Comparison of ENCODE assay signal across 29 cellular contexts in the genomic region with DNA sequence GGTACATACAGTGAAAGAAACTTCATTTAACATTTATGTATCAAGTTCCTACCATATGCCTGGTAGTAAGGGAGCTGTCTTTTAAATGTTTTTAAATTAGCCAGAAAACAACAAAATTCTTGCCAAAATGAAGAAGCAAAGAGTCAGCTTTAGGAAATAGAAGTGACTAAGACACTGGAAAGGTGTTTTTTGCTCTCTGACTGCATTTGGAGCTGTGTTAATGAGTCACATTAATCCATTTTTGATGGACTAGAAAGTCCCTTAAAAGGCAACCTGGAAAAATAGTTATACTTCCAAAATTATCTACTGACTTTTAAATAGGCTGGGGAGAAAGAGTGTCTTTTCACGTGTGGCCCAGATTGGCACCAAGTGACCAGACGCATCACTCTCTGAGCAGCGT. TPM values are rescaled to one million over a fixed set of nuclear protein-coding genes. Genes with fewer than 3 reads are reported as not detected.
A peak's percentile ranks its signal among the peaks of the same experiment; 100 is the strongest.
DNase-seq lines count a peak whose midpoint lies in the region; ATAC-seq, FAIRE-seq and TF ChIP-seq lines count a peak whose summit lies in the region.
"Had no signal": no experiment of that assay in that cellular context is flagged by ENCODE, and none has a peak within 500 bp of the region (broad histone marks: within the 10 kb centered on the region; RNA-seq: fewer than 3 reads in every experiment).

No MANE protein-coding gene starts in this region.

- intact Hi-C loops in HCT116 (cut with micrococcal nuclease) (no loop called here), psoas muscle (cut with DNase I) (no loop called here)

- H3K9me3 ChIP-seq in HCT116 (ENCODE audit: control insufficient read depth in 1 of 2, insufficient read depth in 1 of 2, low read depth in 1 of 2, low read length in 2 of 2), result peaks cover 0 to 24% of the 10 kb centered on the region in 2 experiments; a peak in 1 of 4 replicates
- H3K9me3 ChIP-seq in H1 (ENCODE audit: insufficient read depth in 2 of 2, low read depth in 1 of 2, low read length in 1 of 2), result no peaks in the 10 kb centered on the region
- H3K9me3 ChIP-seq in keratinocyte (ENCODE audit: control insufficient read depth, low read depth, low read length), result peaks cover 10% of the 10 kb centered on the region
- H3K9me3 ChIP-seq in psoas muscle, result peaks cover 4% of the 10 kb centered on the region
- H3K9me3 ChIP-seq: BLaER1 had no signal

- H3K79me1 ChIP-seq in H1 (ENCODE audit: low read depth, low read length), result no peaks in the 10 kb centered on the region

- no peak overlapping the region for H2BK15ac ChIP-seq in H1 (ENCODE audit: low read length)

- dilution Hi-C loops in keratinocyte (cut with MboI; ENCODE audit: extremely low pct_ligation_motif_present, low sequenced_read_pairs), result no loop called here

- peaks cover 0 to 12% of the 10 kb centered on the region in 2 experiments; a peak in 1 of 4 replicates for H3K36me3 ChIP-seq in HCT116 (ENCODE audit: control insufficient read depth in 1 of 2, insufficient read depth in 2 of 2, low read length in 2 of 2)
- H3K36me3 ChIP-seq in H1 (ENCODE audit: control insufficient read depth in 2 of 4, insufficient read depth in 4 of 4, low read length in 3 of 4), result no peaks in the 10 kb centered on the region
- peaks cover 0 to 1% of the 10 kb centered on the region in 2 experiments for H3K36me3 ChIP-seq in keratinocyte (ENCODE audit: control insufficient read depth in 2 of 2, extremely low read depth in 1 of 2, insufficient read depth in 2 of 2, low read length in 2 of 2)
- no peaks in the 10 kb centered on the region for H3K36me3 ChIP-seq in psoas muscle (ENCODE audit: insufficient read depth in 1 of 2, low read depth in 1 of 2)
- H3K36me3 ChIP-seq: BLaER1, MG63 had no signal

- H3K23ac ChIP-seq in H1 (ENCODE audit: insufficient read length), result no peak overlapping the region

- H2AFZ ChIP-seq in HCT116 (ENCODE audit: low read depth, low read length, poor library complexity, severe bottlenecking) (peak overlapping the region; percentile 17), H1 (ENCODE audit: low read length) (no peak overlapping the region), keratinocyte (ENCODE audit: control insufficient read depth, low read length) (peak overlapping the region; percentile 14)

- no peak for TF ChIP-seq EP300 in H1 (IDR thresholded peaks at IDR 0.05; ENCODE audit: borderline replicate concordance in 1 of 2, low read depth in 2 of 2, low read length in 2 of 2)

- FAIRE-seq in H1 (lab: Jason Lieb, UNC) (no peak), keratinocyte (lab: Jason Lieb, UNC) (peak; percentile 84)
- FAIRE-seq: A204.1 had no signal

- WGBS in H1 (ENCODE audit: extremely low coverage in 1 of 2, insufficient coverage in 1 of 2, insufficient read length in 1 of 2, insufficient replicate concordance in 2 of 2, low coverage in 1 of 2, low lambda C conversion rate in 2 of 2, missing lambda C conversion rate in 1 of 2), 2 experiments, result 75% methylated on average over 3 of the region's 3 CpGs; no CpG with 5 or more reads in 1 of the 2 experiments
- WGBS in psoas muscle, 3 donors, result 55 to 71% (median 63%) methylated on average over 3 of the region's 3 CpGs

- H3K9ac ChIP-seq in HCT116 (ENCODE audit: low read length) (no peak overlapping the region), H1 (replicated peaks in 1 of 4; ENCODE audit: extremely low read depth in 1 of 4, low read depth in 3 of 4, low read length in 3 of 4) (no peak overlapping the region), keratinocyte (ENCODE audit: control insufficient read depth, extremely low read depth, insufficient read depth, low read length) (peak overlapping the region; percentile 61)
- H3K9ac ChIP-seq: BLaER1 had no signal

- H3K79me2 ChIP-seq in HCT116 (ENCODE audit: insufficient read depth, low read length) (no peaks in the 10 kb centered on the region), H1 (ENCODE audit: control insufficient read depth in 1 of 2, insufficient read depth in 2 of 2, low read length in 2 of 2) (no peaks in the 10 kb centered on the region), keratinocyte (ENCODE audit: control insufficient read depth, insufficient read depth, low read length) (peaks cover 10% of the 10 kb centered on the region)

- RAD21 ChIA-PET in HCT116 (lab: Charles Lee; ENCODE audit: low non-redundant PET in 1 of 2, low total read pairs in 2 of 2, uncharacterized antibody in 2 of 2, unreplicated experiment in 2 of 2), result no interaction called here

- no peak for TF ChIP-seq RAD21 in HCT116 (IDR thresholded peaks at IDR 0.05; ENCODE audit: low read depth)
- no peak for TF ChIP-seq RAD21 in H1 (IDR thresholded peaks at IDR 0.05 in 1 of 2, conservative IDR thresholded peaks at IDR 0.05 in 1 of 2; ENCODE audit: low read depth in 2 of 2, low read length in 2 of 2)

- POLR2A ChIA-PET in HCT116 (lab: Charles Lee), result interaction anchor here (0.9 kb wide), 1 partner anchor 30 kb away, joined by 3 read pairs; no protein-coding TSS in a partner anchor
- POLR2A ChIA-PET in H1 (lab: Charles Lee; ENCODE audit: partially characterized antibody), result interaction anchor here (0.7 kb wide), 1 partner anchor 113 kb away, joined by 3 read pairs; no protein-coding TSS in a partner anchor

- no TSS peak for BruUV-seq in HCT116 (replicated peaks; lab: Mats Ljungman, UMichigan)

- H3K4me2 ChIP-seq in HCT116 (ENCODE audit: low read length) (no peak overlapping the region), H1 (ENCODE audit: insufficient read depth in 1 of 2, low read depth in 2 of 2, low read length in 2 of 2) (no peak overlapping the region), keratinocyte (ENCODE audit: control insufficient read depth, extremely low read depth, insufficient read depth, low read depth, low read length) (peak overlapping the region; percentile 61)
- H3K4me2 ChIP-seq: BLaER1 had no signal

- no peak for TF ChIP-seq CTCF in HCT116 (IDR thresholded peaks at IDR 0.05 in 2 of 3, conservative IDR thresholded peaks at IDR 0.05 in 1 of 3; ENCODE audit: borderline replicate concordance in 1 of 3, insufficient read depth in 1 of 3, low read depth in 2 of 3, low read length in 2 of 3)
- TF ChIP-seq CTCF in H1 (IDR thresholded peaks at IDR 0.05; ENCODE audit: control extremely low read depth in 1 of 3, insufficient read depth in 1 of 3, low read depth in 1 of 3, low read length in 3 of 3), result no peak
- no peak for TF ChIP-seq CTCF in keratinocyte (optimal IDR thresholded peaks at IDR 0.05 in 1 of 3, IDR thresholded peaks at IDR 0.05 in 1 of 3, conservative IDR thresholded peaks at IDR 0.05 in 1 of 3; ENCODE audit: extremely low read depth in 1 of 3, insufficient read depth in 2 of 3, low read length in 3 of 3)
- TF ChIP-seq CTCF in psoas muscle (IDR thresholded peaks at IDR 0.05), result no peak
- no peak for TF ChIP-seq CTCF in GM13976 (IDR thresholded peaks at IDR 0.05; ENCODE audit: borderline replicate concordance, control extremely low read depth, extremely low read depth, insufficient read depth, missing control alignments)

- H4K5ac ChIP-seq in H1 (ENCODE audit: insufficient read length, low read depth, low read length), result no peak overlapping the region

- H3K14ac ChIP-seq in H1 (ENCODE audit: insufficient read length), result no peak overlapping the region

- no peak overlapping the region for H2AK5ac ChIP-seq in H1 (ENCODE audit: low read depth, low read length)

- H3K4me3 ChIP-seq in HCT116 (replicated peaks in 1 of 2; ENCODE audit: low read depth in 1 of 2, low read length in 2 of 2), result no peak overlapping the region
- H3K4me3 ChIP-seq in H1 (ENCODE audit: extremely low read depth in 1 of 4, insufficient read depth in 2 of 4, low read depth in 3 of 4, low read length in 4 of 4), result no peak overlapping the region
- peak overlapping the region in 1 of 3 experiments; percentile 22 for H3K4me3 ChIP-seq in keratinocyte (ENCODE audit: control insufficient read depth in 2 of 3, extremely low read depth in 1 of 3, insufficient read depth in 2 of 3, low read depth in 1 of 3, low read length in 3 of 3)
- H3K4me3 ChIP-seq in psoas muscle, result no peak overlapping the region
- H3K4me3 ChIP-seq: BLaER1, MG63 had no signal

- no peaks in the 10 kb centered on the region for H3K9me2 ChIP-seq in HCT116 (ENCODE audit: insufficient read depth)

- CTCF ChIA-PET in HCT116 (lab: Charles Lee), result interaction anchor here (1.1 to 1.4 kb wide), 2 partner anchors 24 to 185 kb away, joined by 3 read pairs; no protein-coding TSS in a partner anchor
- CTCF ChIA-PET in H1 (lab: Charles Lee; ENCODE audit: partially characterized antibody), result interaction anchor here (0.7 to 1.9 kb wide), 6 partner anchors 10 to 205 kb away, joined by 3 to 5 read pairs (median 4); partner anchors contain the start of gene SFR1

- peak overlapping the region; percentile 47 for H2BK120ac ChIP-seq in H1 (replicated peaks; ENCODE audit: low read depth, low read length)

- no peaks in the 10 kb centered on the region for H4K20me1 ChIP-seq in HCT116 (ENCODE audit: insufficient read depth)
- no peaks in the 10 kb centered on the region for H4K20me1 ChIP-seq in H1 (replicated peaks in 1 of 2; ENCODE audit: control insufficient read depth in 1 of 2, insufficient read depth in 2 of 2, low read length in 2 of 2)
- H4K20me1 ChIP-seq in keratinocyte (ENCODE audit: control insufficient read depth, extremely low read depth, insufficient read depth, low read length), result no peaks in the 10 kb centered on the region
- H4K20me1 ChIP-seq: BLaER1 had no signal

- H2BK20ac ChIP-seq in H1 (ENCODE audit: low read length), result 0 out of 2 replicates have a peak overlapping the region, but pooled peaks have one; percentile 19

- H4K8ac ChIP-seq in H1 (ENCODE audit: extremely low read depth, insufficient read depth, low read length), result no peak overlapping the region

- ATAC-seq in HCT116 (no peak), psoas muscle (no peak), HG03280 (IDR thresholded peaks at IDR 0.05; ENCODE audit: unreplicated experiment) (no peak)
- ATAC-seq: PC-3 had no signal

- no peak overlapping the region for H3K56ac ChIP-seq in H1 (replicated peaks; ENCODE audit: insufficient read length, low read depth, low read length)

- no peak overlapping the region for H3K4ac ChIP-seq in H1 (replicated peaks; ENCODE audit: insufficient read length, low read depth, low read length)

- no peak overlapping the region for H3K18ac ChIP-seq in H1 (ENCODE audit: extremely low read depth, low read length)

- H2BK12ac ChIP-seq in H1 (ENCODE audit: low read depth, low read length), result no peak overlapping the region

- H3K27me3 ChIP-seq in HCT116 (ENCODE audit: insufficient read depth, low read length), result no peaks in the 10 kb centered on the region
- no peaks in the 10 kb centered on the region for H3K27me3 ChIP-seq in H1 (replicated peaks in 1 of 4; ENCODE audit: control insufficient read depth in 3 of 4, extremely low read depth in 1 of 4, insufficient read depth in 3 of 4, low read length in 3 of 4)
- H3K27me3 ChIP-seq in keratinocyte (ENCODE audit: control insufficient read depth, extremely low read depth, insufficient read depth, low read length), result no peaks in the 10 kb centered on the region
- H3K27me3 ChIP-seq in psoas muscle (ENCODE audit: insufficient read depth in 3 of 3, low read length in 2 of 3), result peaks cover 0 to 2% (median 0%) of the 10 kb centered on the region in 3 donors
- H3K27me3 ChIP-seq: BLaER1, MG63 had no signal

- H3K9me1 ChIP-seq in keratinocyte (ENCODE audit: control insufficient read depth, extremely low read depth, insufficient read depth, low read length), result no peaks in the 10 kb centered on the region

- in situ Hi-C loops in GM13976 (cut with MboI; ENCODE audit: low sequenced_read_pairs, unreplicated experiment), result no loop called here

- no peak overlapping the region for H4K91ac ChIP-seq in H1 (replicated peaks; ENCODE audit: insufficient read length, low read length)

- TF ChIP-seq POLR2A in HCT116 (IDR thresholded peaks at IDR 0.05; ENCODE audit: borderline replicate concordance, extremely low read depth, insufficient read depth, insufficient read length) (no peak), H1 (IDR thresholded peaks at IDR 0.05; ENCODE audit: control extremely low read depth in 1 of 2, low read depth in 2 of 2, low read length in 2 of 2) (no peak)

- no peaks in the 10 kb centered on the region; the same call in 1 of the 2 replicates for H3K23me2 ChIP-seq in H1 (ENCODE audit: low read depth, low read length)

- no peak overlapping the region; the same call in 1 of the 2 replicates for H2BK5ac ChIP-seq in H1 (ENCODE audit: low read depth, low read length)

- DNase-seq in A172 (ENCODE audit: low spot score), result peak; percentile 25
- no peak for DNase-seq in HCT116 (ENCODE audit: low read depth, low spot score)
- no peak for DNase-seq in H1 (ENCODE audit: low read depth in 1 of 2, low spot score in 2 of 2)
- DNase-seq in keratinocyte (ENCODE audit: low read depth, low spot score), result no peak
- DNase-seq in psoas muscle, result no peak
- no peak for DNase-seq in activated CD4-positive, alpha-beta T cell treated with anti-CD3 and anti-CD28 coated beads for 4 hours
- no peak for DNase-seq in GM13976 (ENCODE audit: low spot score)
- DNase-seq: CD4-positive, CD25-positive, alpha-beta regulatory T cell; DMS153; DND-41; KBM-7; MG63; NCI-H1105 treated with DMSO at 0.1 percent for 48 hours; NCI-H146; NCI-H1930; NCI-H2107; NCI-H446 treated with DMSO at 0.1 percent for 48 hours; NCI-H526; NCI-H82; NK-92 treated with Interleukin-12 subunit alpha and Interleukin-12 subunit beta, amount 100 ng/mL, for 24 hours; PC-3; RPMI8226; SHP77 had no signal

- H3K27ac ChIP-seq in HCT116 (ENCODE audit: low read depth, low read length) (no peak overlapping the region), H1 (ENCODE audit: low read depth, low read length) (no peak overlapping the region), keratinocyte (ENCODE audit: control insufficient read depth, insufficient read depth, low read length) (peak overlapping the region; percentile 95), psoas muscle (no peak overlapping the region)
- H3K27ac ChIP-seq: BLaER1 had no signal

- H3K4me1 ChIP-seq in HCT116 (ENCODE audit: control insufficient read depth in 1 of 2, insufficient read depth in 2 of 2, low read length in 2 of 2) (peaks cover 8 to 40% of the 10 kb centered on the region in 2 experiments; a peak in 3 of 4 replicates), H1 (replicated peaks in 1 of 4; ENCODE audit: control insufficient read depth in 3 of 4, insufficient read depth in 4 of 4, low read length in 3 of 4) (peaks cover 0 to 6% (median 1%) of the 10 kb centered on the region in 4 experiments; a peak in 4 of 7 replicates), keratinocyte (ENCODE audit: control insufficient read depth, extremely low read depth, insufficient read depth, low read length) (peaks cover 55% of the 10 kb centered on the region), psoas muscle (no peaks in the 10 kb centered on the region)
- H3K4me1 ChIP-seq: BLaER1 had no signal

RNA-seq across cellular contexts. Expression of gene COL17A1, which starts 3.9 kb away (rescaled TPM):
- 0.79 and 2.4 TPM in 2 replicates for total RNA-seq in A172 (2014; rRNA removed; shearing (Covaris generic))
- total RNA-seq in HCT116 (2021; ENCODE audit: unreplicated experiment) (3.5 TPM), psoas muscle (under 1 TPM in 1 of 4 donors, not detected in 3; 0.10 TPM)
- 4.1 and 5.1 TPM in 2 replicates for polyA plus RNA-seq in HCT116 (2012)
- 0.37 and 1.9 TPM in 2 replicates for total RNA-seq in H1 (2021; fragmentation: NEBNext Ultra II Directional; extraction: Animal tissue kit (Norgen Biotek cat#: 25700))
- polyA plus RNA-seq in H1 (2011; rRNA removed) (0.35 and 0.52 TPM in 2 replicates), keratinocyte (2,386 to 3,374 TPM (median 2,587 TPM) in 3 replicates), psoas muscle (under 1 TPM; 0.01 to 0.18 (median 0.01) TPM)
- 0.45 TPM for polyA plus RNA-seq in H1 (2011; cell fraction: cytosol; rRNA removed)
- 0.78 TPM for polyA plus RNA-seq in H1 (2011; cell fraction: nucleus; rRNA removed)
- 0.93 to 1.3 TPM (median 1.1 TPM) in 4 replicates for polyA plus RNA-seq in H1 (2012, experiment 1 of 2)
- polyA plus RNA-seq in H1 (2012, experiment 2 of 2), result 1.0 TPM
- polyA plus RNA-seq in H1 (2013, experiment 1 of 2), result 1.3 TPM
- polyA plus RNA-seq in H1 (2013, experiment 2 of 2), result 1.6 TPM
- 0.27 and 0.28 TPM in 2 replicates for polyA minus RNA-seq in H1 (2011; rRNA and poly(A)+ RNA removed)
- polyA minus RNA-seq in H1 (2011; cell fraction: cytosol; rRNA and poly(A)+ RNA removed), result not detected
- 0.10 TPM for polyA minus RNA-seq in H1 (2011; cell fraction: nucleus; rRNA and poly(A)+ RNA removed)
- 1,575 TPM for polyA plus RNA-seq in keratinocyte (2011; ENCODE audit: low read depth)
- polyA plus RNA-seq in keratinocyte (2011; cell fraction: cytosol; rRNA removed), result 607 and 731 TPM in 2 replicates
- 5,094 and 5,558 TPM in 2 replicates for polyA plus RNA-seq in keratinocyte (2011; cell fraction: nucleus; rRNA removed)
- polyA plus RNA-seq in keratinocyte (2012; ENCODE audit: low replicate concordance), result 1,046 and 1,745 TPM in 2 replicates
- 1,846 to 2,703 TPM (median 1,967 TPM) in 3 replicates for polyA minus RNA-seq in keratinocyte
- 838 TPM for polyA minus RNA-seq in keratinocyte (2011; cell fraction: cytosol; rRNA and poly(A)+ RNA removed)
- polyA minus RNA-seq in keratinocyte (2011; cell fraction: nucleus; rRNA and poly(A)+ RNA removed), result 2,909 and 4,339 TPM in 2 replicates
- total RNA-seq: CD4-positive, CD25-positive, alpha-beta regulatory T cell; H4; LHCN-M2 had no signal
- polyA plus RNA-seq: AG04450 had no signal

RNA-seq across cellular contexts. Expression of gene SFR1, which starts 32.4 kb away (rescaled TPM):
- 16.8 and 18.6 TPM in 2 replicates for total RNA-seq in A172 (2014; rRNA removed; shearing (Covaris generic))
- total RNA-seq in HCT116 (2021; ENCODE audit: unreplicated experiment) (38.5 TPM), psoas muscle (1 to 10 TPM; 3.5 to 5.6 (median 3.9) TPM)
- polyA plus RNA-seq in HCT116 (2012), result 7.0 and 14.5 TPM in 2 replicates
- 6.9 and 7.7 TPM in 2 replicates for total RNA-seq in H1 (2021; fragmentation: NEBNext Ultra II Directional; extraction: Animal tissue kit (Norgen Biotek cat#: 25700))
- polyA plus RNA-seq in H1 (2011; rRNA removed) (3.1 and 3.4 TPM in 2 replicates), keratinocyte (6.1 to 10.9 TPM (median 10.4 TPM) in 3 replicates), psoas muscle (1 to 10 TPM; 4.1 to 9.6 (median 5.5) TPM)
- 6.0 TPM for polyA plus RNA-seq in H1 (2011; cell fraction: cytosol; rRNA removed)
- 2.0 TPM for polyA plus RNA-seq in H1 (2011; cell fraction: nucleus; rRNA removed)
- polyA plus RNA-seq in H1 (2012, experiment 1 of 2), result 2.8 to 4.1 TPM (median 3.3 TPM) in 4 replicates
- 1.1 TPM for polyA plus RNA-seq in H1 (2012, experiment 2 of 2)
- polyA plus RNA-seq in H1 (2013, experiment 1 of 2), result 5.1 TPM
- polyA plus RNA-seq in H1 (2013, experiment 2 of 2), result 4.5 TPM
- 1.3 and 1.7 TPM in 2 replicates for polyA minus RNA-seq in H1 (2011; rRNA and poly(A)+ RNA removed)
- polyA minus RNA-seq in H1 (2011; cell fraction: cytosol; rRNA and poly(A)+ RNA removed), result 4.6 TPM
- polyA minus RNA-seq in H1 (2011; cell fraction: nucleus; rRNA and poly(A)+ RNA removed), result 1.6 TPM
- polyA plus RNA-seq in keratinocyte (2011; ENCODE audit: low read depth), result 0.52 TPM
- polyA plus RNA-seq in keratinocyte (2011; cell fraction: cytosol; rRNA removed), result 8.5 and 13.2 TPM in 2 replicates
- 8.1 and 11.3 TPM in 2 replicates for polyA plus RNA-seq in keratinocyte (2011; cell fraction: nucleus; rRNA removed)
- 2.9 and 10.3 TPM in 2 replicates for polyA plus RNA-seq in keratinocyte (2012; ENCODE audit: low replicate concordance)
- polyA minus RNA-seq in keratinocyte, result 1.4 to 4.9 TPM (median 2.2 TPM) in 3 replicates
- polyA minus RNA-seq in keratinocyte (2011; cell fraction: cytosol; rRNA and poly(A)+ RNA removed), result 4.8 TPM
- 0.95 and 3.3 TPM in 2 replicates for polyA minus RNA-seq in keratinocyte (2011; cell fraction: nucleus; rRNA and poly(A)+ RNA removed)
